In the genomic region with DNA sequence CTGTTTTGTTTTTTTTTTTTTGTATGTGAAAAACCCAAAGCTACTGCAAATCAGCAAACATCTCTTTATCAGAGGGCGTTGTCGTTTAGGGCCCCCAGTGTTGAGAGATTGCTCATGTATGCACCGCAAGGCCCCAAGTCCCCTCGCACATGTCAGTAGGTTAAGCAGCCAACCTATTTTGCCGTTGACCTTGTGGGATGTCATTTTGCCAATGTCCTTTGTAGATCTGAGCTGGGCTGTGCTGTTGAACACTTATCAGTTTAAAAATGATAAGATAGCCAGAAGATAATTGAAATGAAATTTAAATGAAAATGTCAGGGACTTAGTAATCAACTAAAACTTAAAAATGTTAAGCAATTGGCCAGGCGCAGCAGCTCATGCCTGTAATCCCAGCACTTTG, we compare ENCODE assay signal across 24 cellular contexts. TPM values are rescaled to one million over a fixed set of nuclear protein-coding genes. Genes with fewer than 3 reads are reported as not detected.
"Had no signal": no experiment of that assay in that cellular context is flagged by ENCODE, and none has a peak within 500 bp of the region (broad histone marks: within the 10 kb centered on the region; RNA-seq: fewer than 3 reads in every experiment).

No MANE protein-coding gene starts in this region.

- H3K27me3 Mint-ChIP-seq: activated CD4-positive, alpha-beta T cell treated with anti-CD3 and anti-CD28 coated beads, Interleukin-2, amount 10 ng/mL, durations not matched to agents 7 days and 5 days; activated naive CD8-positive, alpha-beta T cell had no signal

- H3K4me3 ChIP-seq: cardiac muscle cell, Peyer's patch, SJCRH30 had no signal

- H3K36me3 ChIP-seq: brain microvascular endothelial cell, cardiac muscle cell, Peyer's patch, SJCRH30 had no signal

- H3K27ac Mint-ChIP-seq: activated CD4-positive, alpha-beta T cell treated with anti-CD3 and anti-CD28 coated beads, Interleukin-2, amount 10 ng/mL, durations not matched to agents 7 days and 5 days; activated CD8-positive, alpha-beta T cell treated with anti-CD3 and anti-CD28 coated beads, Interleukin-2, amount 10 ng/mL, durations not matched to agents 7 days and 5 days; activated naive CD4-positive, alpha-beta T cell treated with anti-CD3 and anti-CD28 coated beads for 36 hours; activated naive CD8-positive, alpha-beta T cell had no signal

- H3K9me3 Mint-ChIP-seq: activated naive CD4-positive, alpha-beta T cell treated with anti-CD3 and anti-CD28 coated beads for 36 hours; activated T-cell treated with anti-CD3 and anti-CD28 coated beads, Interleukin-2, amount 50 U/mL, for 4 hours had no signal

- H3K4me3 Mint-ChIP-seq: activated CD4-positive, alpha-beta T cell treated with anti-CD3 and anti-CD28 coated beads, Interleukin-2, amount 10 ng/mL, durations not matched to agents 7 days and 5 days; activated CD8-positive, alpha-beta T cell treated with anti-CD3 and anti-CD28 coated beads, Interleukin-2, amount 10 ng/mL, durations not matched to agents 7 days and 5 days; activated naive CD4-positive, alpha-beta T cell treated with anti-CD3 and anti-CD28 coated beads for 36 hours; activated naive CD8-positive, alpha-beta T cell; activated T-cell treated with anti-CD3 and anti-CD28 coated beads, Interleukin-2, amount 50 U/mL, for 4 hours had no signal

- DNase-seq: activated CD4-positive, alpha-beta T cell treated with anti-CD3 and anti-CD28 coated beads, Interleukin-2, amount 10 ng/mL, durations not matched to agents 7 days and 5 days; activated CD4-positive, CD25-positive, alpha-beta regulatory T cell; activated CD8-positive, alpha-beta T cell treated with anti-CD3 and anti-CD28 coated beads, Interleukin-2, amount 10 ng/mL, durations not matched to agents 7 days and 5 days; activated effector memory CD4-positive, alpha-beta T cell treated with anti-CD3 and anti-CD28 coated beads, Interleukin-2, amount 50 U/mL, for 16 hours; activated naive CD4-positive, alpha-beta T cell treated with anti-CD3 and anti-CD28 coated beads for 36 hours; activated T-cell treated with anti-CD3 and anti-CD28 coated beads, Interleukin-2, amount 50 U/mL, for 4 hours; brain microvascular endothelial cell; cerebellar nuclear complex; KBM-7; NCI-H1048; NCI-H1417; NCI-H1694 treated with DMSO at 0.1 percent for 48 hours; NCI-H2029 treated with DMSO at 0.1 percent for 48 hours; NCI-H446; NCI-H524; Peyer's patch; Right ventricle myocardium superior; SJCRH30; SK-N-SH; T-helper 1 cell had no signal

- H3K9me3 ChIP-seq: Peyer's patch, SJCRH30, SK-N-SH had no signal

- H3K36me3 Mint-ChIP-seq: activated naive CD8-positive, alpha-beta T cell had no signal

- H3K27ac ChIP-seq: brain microvascular endothelial cell, cardiac muscle cell, Peyer's patch, RWPE1, SJCRH30, VCaP had no signal

- H3K27me3 ChIP-seq: brain microvascular endothelial cell, cardiac muscle cell, Peyer's patch, SJCRH30 had no signal

- H3K4me1 ChIP-seq: Peyer's patch, SJCRH30 had no signal

RNA-seq across cellular contexts. Expression of a gene that starts 26.5 kb away (rescaled TPM):
- polyA plus RNA-seq: cardiac muscle cell, SK-N-SH had no signal
